In genomic region chr4:184267673-184268573, GRCh38 we compare ENCODE assay signal across 8 cellular contexts. TPM values are rescaled to one million over a fixed set of nuclear protein-coding genes. Genes with fewer than 3 reads are reported as not detected.
DNase-seq lines count a peak whose midpoint lies in the region; ATAC-seq and TF ChIP-seq lines count a peak whose summit lies in the region.

No MANE protein-coding gene starts in this region.

- H3K9me3 ChIP-seq in SK-N-SH, result no peaks in the 10 kb centered on the region

- 60% methylated on average over 22 of the region's 22 CpGs for WGBS in SK-N-SH (ENCODE audit: low lambda C conversion rate)

- H3K9me2 ChIP-seq in SK-N-SH, result no peaks in the 10 kb centered on the region

- CTCF ChIA-PET in SK-N-SH (lab: Yijun Ruan, JAX), result interaction anchor here (0.6 to 1.6 kb wide), 6 partner anchors 11 to 399 kb away, joined by 3 to 5 read pairs (median 3); no protein-coding TSS in a partner anchor

- POLR2A ChIA-PET in SK-N-SH (lab: Yijun Ruan, JAX), result no interaction called here
- POLR2A ChIA-PET in activated naive CD8-positive, alpha-beta T cell treated with anti-CD3 and anti-CD28 coated beads, Interleukin-2, amount 10 ng/mL, durations not matched to agents 7 days and 5 days (lab: Charles Lee), result interaction anchor here (0.5 to 4.7 kb wide), 15 partner anchors 12 to 505 kb away, joined by 3 to 36 read pairs (median 4); partner anchors contain the start of genes CASP3, CENPU, IRF2 and PRIMPOL

- peak overlapping the region; percentile 21 to 31; a peak in 3 of 4 replicates for H3K4me3 ChIP-seq in SK-N-SH (ENCODE audit: low read depth in 2 of 2, low read length in 1 of 2)

- no peaks in the 10 kb centered on the region for H3K27me3 ChIP-seq in SK-N-SH (ENCODE audit: insufficient read depth)

- intact Hi-C loops in CD14-positive monocyte (cut with micrococcal nuclease), result loop anchor here in 1 of 2 donors (2.0 to 10.0 kb wide), 4 partner anchors 77 to 377 kb away; partner anchors contain the start of genes CASP3, IRF2 and PRIMPOL

- TF ChIP-seq RAD21 in SK-N-SH (IDR thresholded peaks at IDR 0.05; ENCODE audit: low read length), result no peak

- peak overlapping the region; percentile 65 for H3K4me2 ChIP-seq in SK-N-SH

- no peak for TF ChIP-seq CTCF in CD14-positive monocyte (IDR thresholded peaks at IDR 0.05)
- TF ChIP-seq CTCF in SK-N-SH (IDR thresholded peaks at IDR 0.05), result no peak

- H3K27me3 Mint-ChIP-seq in CD14-positive monocyte (ENCODE audit: low read depth in 3 of 3), result peaks cover 1 to 3% (median 3%) of the 10 kb centered on the region in 3 donors
- peaks cover 1% of the 10 kb centered on the region for H3K27me3 Mint-ChIP-seq in activated naive CD8-positive, alpha-beta T cell treated with anti-CD3 and anti-CD28 coated beads, Interleukin-2, amount 10 ng/mL, durations not matched to agents 7 days and 5 days

- peak in 1 of 2 experiments; percentile 39; a peak in 1 of 4 replicates for TF ChIP-seq EP300 in SK-N-SH (IDR thresholded peaks at IDR 0.05; ENCODE audit: borderline replicate concordance in 1 of 2, low read depth in 1 of 2, low read length in 1 of 2)

- H3K9me3 Mint-ChIP-seq in CD14-positive monocyte, result peaks cover 0 to 9% (median 0%) of the 10 kb centered on the region in 7 donors
- peaks cover 1% of the 10 kb centered on the region for H3K9me3 Mint-ChIP-seq in activated naive CD8-positive, alpha-beta T cell treated with anti-CD3 and anti-CD28 coated beads, Interleukin-2, amount 10 ng/mL, durations not matched to agents 7 days and 5 days

- H4K20me1 ChIP-seq in SK-N-SH (ENCODE audit: insufficient read depth), result no peaks in the 10 kb centered on the region

- ATAC-seq in GM19452 (IDR thresholded peaks at IDR 0.05; ENCODE audit: unreplicated experiment) (peak; percentile 79), HG03558 (IDR thresholded peaks at IDR 0.05; ENCODE audit: extremely low read depth, unreplicated experiment) (peak; percentile 51)
- peak; percentile 87 for ATAC-seq in activated naive CD8-positive, alpha-beta T cell treated with anti-CD3 and anti-CD28 coated beads, Interleukin-2, amount 10 ng/mL, durations not matched to agents 7 days and 5 days (ENCODE audit: low read depth)

- H3K36me3 Mint-ChIP-seq in CD14-positive monocyte, result no peaks in the 10 kb centered on the region
- peaks cover 2% of the 10 kb centered on the region for H3K36me3 Mint-ChIP-seq in activated naive CD8-positive, alpha-beta T cell treated with anti-CD3 and anti-CD28 coated beads, Interleukin-2, amount 10 ng/mL, durations not matched to agents 7 days and 5 days

- no peaks in the 10 kb centered on the region for H3K36me3 ChIP-seq in SK-N-SH (replicated peaks in 1 of 2; ENCODE audit: control insufficient read depth in 1 of 2, insufficient read depth in 2 of 2, low read length in 1 of 2)

- peaks cover 5% of the 10 kb centered on the region for H3F3A ChIP-seq in SK-N-SH (replicated peaks; ENCODE audit: insufficient read depth)

- H2AFZ ChIP-seq in SK-N-SH (ENCODE audit: low read depth), result peak overlapping the region; percentile 71; the same call in 1 of the 2 replicates

- H3K27ac ChIP-seq in SK-N-SH (ENCODE audit: low read depth in 2 of 2, low read length in 1 of 2), result peak overlapping the region; percentile 62 to 71

- no peaks in the 10 kb centered on the region for H3K79me2 ChIP-seq in SK-N-SH (ENCODE audit: insufficient read depth)

- peaks cover 41% of the 10 kb centered on the region for H3K4me1 Mint-ChIP-seq in CD14-positive monocyte
- peaks cover 54% of the 10 kb centered on the region for H3K4me1 Mint-ChIP-seq in activated naive CD8-positive, alpha-beta T cell treated with anti-CD3 and anti-CD28 coated beads, Interleukin-2, amount 10 ng/mL, durations not matched to agents 7 days and 5 days

- peak overlapping the region; percentile 69 to 84 for H3K4me3 Mint-ChIP-seq in CD14-positive monocyte
- peak overlapping the region; percentile 89 for H3K4me3 Mint-ChIP-seq in activated naive CD8-positive, alpha-beta T cell treated with anti-CD3 and anti-CD28 coated beads, Interleukin-2, amount 10 ng/mL, durations not matched to agents 7 days and 5 days

- DNase-seq in CD14-positive monocyte (ENCODE audit: low spot score) (peak; percentile 80), SK-N-SH (no peak), hepatic stellate cell (ENCODE audit: low spot score) (peak; percentile 69), cortex of kidney (lab: John Stamatoyannopoulos, UW) (no peak)
- peak; percentile 72 for DNase-seq in activated naive CD8-positive, alpha-beta T cell treated with anti-CD3 and anti-CD28 coated beads, Interleukin-2, amount 10 ng/mL, durations not matched to agents 7 days and 5 days
- peak; percentile 82 for DNase-seq in stimulated activated CD4-positive, alpha-beta T cell treated with anti-CD3 and anti-CD28 coated beads, Interleukin-4, amount 100 ng/mL, for 24 hours

- peaks cover 2 to 19% of the 10 kb centered on the region in 2 experiments; a peak in 2 of 4 replicates for H3K4me1 ChIP-seq in SK-N-SH (ENCODE audit: control insufficient read depth in 1 of 2, insufficient read depth in 2 of 2, low read depth in 1 of 2, low read length in 1 of 2)

- peak overlapping the region; percentile 22 for H3K9ac ChIP-seq in SK-N-SH

- peak overlapping the region; percentile 89 to 98 (median 97) for H3K27ac Mint-ChIP-seq in CD14-positive monocyte
- H3K27ac Mint-ChIP-seq in activated naive CD8-positive, alpha-beta T cell treated with anti-CD3 and anti-CD28 coated beads, Interleukin-2, amount 10 ng/mL, durations not matched to agents 7 days and 5 days, result peak overlapping the region; percentile 97

TF ChIP-seq in SK-N-SH, 30 proteins besides CTCF, POLR2A, EP300 and RAD21 (continues in another document):
- TF ChIP-seq ZBTB33 (IDR thresholded peaks at IDR 0.05; ENCODE audit: borderline replicate concordance, low read depth), result no peak
- peak; percentile 63; the same call in 1 of the 2 replicates for TF ChIP-seq TEAD4 (IDR thresholded peaks at IDR 0.05; ENCODE audit: borderline replicate concordance, insufficient read depth)
- no peak for TF ChIP-seq GATA2 (CRISPR knock-in tag; IDR thresholded peaks at IDR 0.05)
- TF ChIP-seq PBX3 (IDR thresholded peaks at IDR 0.05), result no peak
- no peak for TF ChIP-seq YY1 (IDR thresholded peaks at IDR 0.05; ENCODE audit: low read depth)
- no peak for TF ChIP-seq IRF3 (IDR thresholded peaks at IDR 0.05; ENCODE audit: low read depth, low read length)
- TF ChIP-seq NFIC (IDR thresholded peaks at IDR 0.05; ENCODE audit: borderline replicate concordance), result no peak
- no peak for TF ChIP-seq NRF1 (IDR thresholded peaks at IDR 0.05; ENCODE audit: low read depth, low read length)
- TF ChIP-seq ELF1 (IDR thresholded peaks at IDR 0.05), result no peak
- TF ChIP-seq RCOR1 (IDR thresholded peaks at IDR 0.05; ENCODE audit: low read length), result no peak
- no peak for TF ChIP-seq RFX5 (IDR thresholded peaks at IDR 0.05; ENCODE audit: low read length)
- TF ChIP-seq USF2 (IDR thresholded peaks at IDR 0.05; ENCODE audit: borderline replicate concordance, low read depth, low read length), result no peak
- TF ChIP-seq SIN3A (IDR thresholded peaks at IDR 0.05; ENCODE audit: borderline replicate concordance, low read depth, low read length), result no peak
- no peak for TF ChIP-seq EZH2phosphoT487 (IDR thresholded peaks at IDR 0.05; ENCODE audit: borderline replicate concordance, low read depth)

RNA-seq across cellular contexts. Expression of gene ENPP6, which starts 50.2 kb away (rescaled TPM):
- under 1 TPM in 1 of 2 donors, not detected in 1; 0.05 TPM for polyA plus RNA-seq in CD14-positive monocyte
- not detected in 2 replicates for polyA plus RNA-seq in SK-N-SH (2012; rRNA removed)
- polyA plus RNA-seq in SK-N-SH (2012; cell fraction: cytosol; rRNA removed), result 0.01 and 0.04 TPM in 2 replicates
- polyA plus RNA-seq in SK-N-SH (2012; cell fraction: nucleus; rRNA removed), result 0.12 TPM in 1 of 2 replicates, not detected in the other
- total RNA-seq in activated naive CD8-positive, alpha-beta T cell treated with anti-CD3 and anti-CD28 coated beads, Interleukin-2, amount 10 ng/mL, durations not matched to agents 7 days and 5 days, result 1 to 10 TPM in 1 of 2 experiments, under 1 TPM in 1; 0.89 to 1.5 TPM

Comparison
In these comparisons a context has a peak if more than half of its experiments do, and no peak if none do; other contexts are left out.
1. DNase-seq: peak in CD14-positive monocyte (single experiment), activated naive CD8-positive, alpha-beta T cell treated with anti-CD3 and anti-CD28 coated beads, Interleukin-2, amount 10 ng/mL, durations not matched to agents 7 days and 5 days (single experiment), hepatic stellate cell (single experiment) and stimulated activated CD4-positive, alpha-beta T cell treated with anti-CD3 and anti-CD28 coated beads, Interleukin-4, amount 100 ng/mL, for 24 hours (single experiment); none in SK-N-SH (single experiment) and cortex of kidney (single experiment).
2. Peak in every context shown above with its lines, with median percentiles within 50 percentile points of each other: ATAC-seq.